In the genomic region with DNA sequence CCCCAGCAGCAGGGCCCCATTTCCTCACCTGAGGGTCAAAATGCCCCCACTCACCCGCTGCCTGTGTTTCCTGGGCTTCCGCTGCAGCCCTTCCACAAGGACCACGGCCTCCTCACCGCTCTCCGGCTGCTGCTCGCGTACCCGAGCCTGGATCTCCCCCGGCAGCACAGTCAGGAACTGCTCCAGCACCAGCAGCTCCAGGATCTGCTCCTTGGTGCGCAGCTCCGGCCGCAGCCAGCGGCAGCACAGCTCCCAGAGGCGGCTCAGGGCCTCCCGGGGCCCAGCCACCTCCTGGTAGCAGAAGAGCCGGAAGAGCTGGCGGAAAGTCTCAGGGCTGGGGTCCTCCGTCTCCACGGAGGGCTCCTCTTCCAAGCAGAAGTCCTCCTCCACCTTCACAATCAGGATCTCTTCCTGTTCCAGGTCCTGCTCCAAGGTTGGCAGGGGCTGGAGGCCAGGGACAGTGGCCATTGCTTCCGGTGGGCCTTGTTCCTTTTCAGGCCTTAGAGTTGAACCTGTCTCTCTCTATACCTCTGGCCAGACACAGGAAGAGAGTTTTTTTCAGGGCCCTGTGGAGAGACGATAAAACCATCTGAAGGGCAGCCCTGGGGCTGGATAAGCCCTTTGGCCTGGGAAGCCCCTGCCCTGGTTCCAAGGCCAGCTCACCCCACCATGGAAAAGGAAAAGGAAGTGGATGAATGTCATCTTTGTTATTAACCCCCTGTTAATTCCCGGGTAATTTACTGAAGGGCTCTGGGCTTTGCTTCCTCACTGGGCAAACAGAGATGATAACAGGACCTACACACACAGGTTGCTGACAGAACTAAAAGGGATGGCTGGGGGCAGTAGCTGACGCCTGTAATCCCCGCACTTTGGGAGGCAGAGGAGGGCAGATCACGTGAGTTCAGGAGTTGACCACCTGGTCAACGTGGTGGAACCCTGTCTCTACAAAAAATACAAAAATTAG, we compare ENCODE assay signal across 8 cellular contexts. TPM values are rescaled to one million over a fixed set of nuclear protein-coding genes. Genes with fewer than 3 reads are reported as not detected.
DNase-seq lines count a peak whose midpoint lies in the region; ATAC-seq and TF ChIP-seq lines count a peak whose summit lies in the region.

No MANE protein-coding gene starts in this region.

- intact Hi-C loops in activated T-helper 2 cell treated with anti-CD3 and anti-CD28 coated beads, Interferon-gamma antibody, Interleukin-2, Interleukin-4, amounts not matched to agents 10 μg/mL and 5 μg/mL and 100 μg/mL, durations not matched to agents 14 hours and 24 hours and 36 hours (cut with micrococcal nuclease) = loop anchor here (5.0 kb wide), 1 partner anchor 192 kb away; the partner anchor contains the start of gene SEC14L5

- no peak for DNase-seq in T-helper 1 cell
- no peak for DNase-seq in activated T-helper 2 cell treated with anti-CD3 and anti-CD28 coated beads, Interferon-gamma antibody, Interleukin-2, Interleukin-4, amounts not matched to agents 10 μg/mL and 5 μg/mL and 100 μg/mL, durations not matched to agents 14 hours and 24 hours and 36 hours (ENCODE audit: low spot score)
- DNase-seq in omental fat pad (ENCODE audit: low spot score) = no peak
- no peak for DNase-seq in NCI-H1930 (lab: John Stamatoyannopoulos, UW)

- H3K27ac Mint-ChIP-seq in T-helper 1 cell treated with Interleukin-12 subunit alpha and Interleukin-12 subunit beta and Interleukin-4 antibody, amounts not matched to agents 30 μg/mL and 1 μg/mL, for 36 hours = peak overlapping the region; percentile 86
- peak overlapping the region; percentile 84 for H3K27ac Mint-ChIP-seq in activated T-helper 2 cell treated with anti-CD3 and anti-CD28 coated beads, Interferon-gamma antibody, Interleukin-2, Interleukin-4, amounts not matched to agents 10 μg/mL and 5 μg/mL and 100 μg/mL, durations not matched to agents 14 hours and 24 hours and 36 hours

- H3K4me3 Mint-ChIP-seq in T-helper 1 cell treated with Interleukin-12 subunit alpha and Interleukin-12 subunit beta and Interleukin-4 antibody, amounts not matched to agents 30 μg/mL and 1 μg/mL, for 36 hours = peak overlapping the region; percentile 84
- H3K4me3 Mint-ChIP-seq in activated T-helper 2 cell treated with anti-CD3 and anti-CD28 coated beads, Interferon-gamma antibody, Interleukin-2, Interleukin-4, amounts not matched to agents 10 μg/mL and 5 μg/mL and 100 μg/mL, durations not matched to agents 14 hours and 24 hours and 36 hours (ENCODE audit: low read depth) = peak overlapping the region; percentile 85

- H3K4me3 ChIP-seq in iPS-18c (ENCODE audit: insufficient read depth, low read depth, low read length) (peak overlapping the region; percentile 87), stomach smooth muscle (ENCODE audit: low read length in 2 of 2) (peak overlapping the region; percentile 74 to 87)

- H3K9me3 ChIP-seq in iPS-18c (ENCODE audit: control insufficient read depth, insufficient read depth, low read length) (no peaks in the 10 kb centered on the region), stomach smooth muscle (ENCODE audit: control insufficient read depth in 2 of 2, low read length in 2 of 2) (no peaks in the 10 kb centered on the region)

- H3K9ac ChIP-seq in stomach smooth muscle (ENCODE audit: low read length in 2 of 2) = peak overlapping the region; percentile 81 to 92

- H3K27ac ChIP-seq in stomach smooth muscle (ENCODE audit: low read length) = no peak overlapping the region

- peaks cover 21% of the 10 kb centered on the region for H3K4me1 Mint-ChIP-seq in T-helper 1 cell treated with Interleukin-12 subunit alpha and Interleukin-12 subunit beta and Interleukin-4 antibody, amounts not matched to agents 30 μg/mL and 1 μg/mL, for 36 hours (ENCODE audit: low read depth)
- peaks cover 13% of the 10 kb centered on the region for H3K4me1 Mint-ChIP-seq in activated T-helper 2 cell treated with anti-CD3 and anti-CD28 coated beads, Interferon-gamma antibody, Interleukin-2, Interleukin-4, amounts not matched to agents 10 μg/mL and 5 μg/mL and 100 μg/mL, durations not matched to agents 14 hours and 24 hours and 36 hours (ENCODE audit: low read depth)

- H3K27me3 Mint-ChIP-seq in T-helper 1 cell treated with Interleukin-12 subunit alpha and Interleukin-12 subunit beta and Interleukin-4 antibody, amounts not matched to agents 30 μg/mL and 1 μg/mL, for 36 hours (ENCODE audit: low read depth) = no peaks in the 10 kb centered on the region
- no peaks in the 10 kb centered on the region for H3K27me3 Mint-ChIP-seq in activated T-helper 2 cell treated with anti-CD3 and anti-CD28 coated beads, Interferon-gamma antibody, Interleukin-2, Interleukin-4, amounts not matched to agents 10 μg/mL and 5 μg/mL and 100 μg/mL, durations not matched to agents 14 hours and 24 hours and 36 hours (ENCODE audit: low read depth)

- no peaks in the 10 kb centered on the region for H3K9me3 Mint-ChIP-seq in T-helper 1 cell treated with Interleukin-12 subunit alpha and Interleukin-12 subunit beta and Interleukin-4 antibody, amounts not matched to agents 30 μg/mL and 1 μg/mL, for 36 hours
- no peaks in the 10 kb centered on the region for H3K9me3 Mint-ChIP-seq in activated T-helper 2 cell treated with anti-CD3 and anti-CD28 coated beads, Interferon-gamma antibody, Interleukin-2, Interleukin-4, amounts not matched to agents 10 μg/mL and 5 μg/mL and 100 μg/mL, durations not matched to agents 14 hours and 24 hours and 36 hours

- H3K27me3 ChIP-seq in stomach smooth muscle (ENCODE audit: control insufficient read depth in 1 of 2, insufficient read depth in 2 of 2, low read length in 2 of 2) = no peaks in the 10 kb centered on the region

- TF ChIP-seq CTCF in omental fat pad (IDR thresholded peaks at IDR 0.05) = no peak

- H3K36me3 ChIP-seq in stomach smooth muscle (ENCODE audit: control insufficient read depth in 2 of 2, insufficient read depth in 2 of 2, low read length in 2 of 2) = peaks cover 7 to 20% of the 10 kb centered on the region in 2 donors

- H3K36me3 Mint-ChIP-seq in T-helper 1 cell treated with Interleukin-12 subunit alpha and Interleukin-12 subunit beta and Interleukin-4 antibody, amounts not matched to agents 30 μg/mL and 1 μg/mL, for 36 hours (ENCODE audit: low read depth) = peaks cover 11% of the 10 kb centered on the region
- peaks cover 25% of the 10 kb centered on the region for H3K36me3 Mint-ChIP-seq in activated T-helper 2 cell treated with anti-CD3 and anti-CD28 coated beads, Interferon-gamma antibody, Interleukin-2, Interleukin-4, amounts not matched to agents 10 μg/mL and 5 μg/mL and 100 μg/mL, durations not matched to agents 14 hours and 24 hours and 36 hours (ENCODE audit: low read depth)

- H3K4me1 ChIP-seq in stomach smooth muscle (ENCODE audit: control insufficient read depth, insufficient read depth, low read length) = peaks cover 32% of the 10 kb centered on the region

- no peak for ATAC-seq in activated CD4-positive, CD25-positive, alpha-beta regulatory T cell treated with anti-CD3 and anti-CD28 coated beads, Interleukin-2, amount 50 U/mL, for 24 hours
- no peak for ATAC-seq in omental fat pad (ENCODE audit: low FRiP score)

RNA-seq across cellular contexts. Expression of gene ZNF500, which starts 1.2 kb away (rescaled TPM):
- 16.6 and 18.1 TPM in 2 replicates for total RNA-seq in activated T-helper 2 cell treated with anti-CD3 and anti-CD28 coated beads, Interferon-gamma antibody, Interleukin-2, Interleukin-4, amounts not matched to agents 10 μg/mL and 5 μg/mL and 100 μg/mL, durations not matched to agents 14 hours and 24 hours and 36 hours
- 10 to 100 TPM in 2 of 4 donors, 1 to 10 TPM in 2; 8.9 to 18.6 (median 10.9) TPM for total RNA-seq in omental fat pad

RNA-seq across cellular contexts. Expression of gene SEPTIN12, which starts 22.4 kb away (rescaled TPM):
- not detected in 2 replicates for total RNA-seq in activated T-helper 2 cell treated with anti-CD3 and anti-CD28 coated beads, Interferon-gamma antibody, Interleukin-2, Interleukin-4, amounts not matched to agents 10 μg/mL and 5 μg/mL and 100 μg/mL, durations not matched to agents 14 hours and 24 hours and 36 hours
- total RNA-seq in omental fat pad = not detected

RNA-seq across cellular contexts. Expression of gene SMIM22, which starts 29.4 kb away (rescaled TPM):
- not detected in 2 replicates for total RNA-seq in activated T-helper 2 cell treated with anti-CD3 and anti-CD28 coated beads, Interferon-gamma antibody, Interleukin-2, Interleukin-4, amounts not matched to agents 10 μg/mL and 5 μg/mL and 100 μg/mL, durations not matched to agents 14 hours and 24 hours and 36 hours
- not detected for total RNA-seq in omental fat pad

RNA-seq across cellular contexts. Expression of gene DNAAF8, which starts 31.5 kb away (rescaled TPM):
- 0.11 TPM in 1 of 2 replicates, not detected in the other for total RNA-seq in activated T-helper 2 cell treated with anti-CD3 and anti-CD28 coated beads, Interferon-gamma antibody, Interleukin-2, Interleukin-4, amounts not matched to agents 10 μg/mL and 5 μg/mL and 100 μg/mL, durations not matched to agents 14 hours and 24 hours and 36 hours
- total RNA-seq in omental fat pad = 1 to 10 TPM in 2 of 4 donors, under 1 TPM in 2; 0.31 to 1.1 (median 0.87) TPM

RNA-seq across cellular contexts. Expression of gene ANKS3, which starts 31.7 kb away (rescaled TPM):
- total RNA-seq in activated T-helper 2 cell treated with anti-CD3 and anti-CD28 coated beads, Interferon-gamma antibody, Interleukin-2, Interleukin-4, amounts not matched to agents 10 μg/mL and 5 μg/mL and 100 μg/mL, durations not matched to agents 14 hours and 24 hours and 36 hours = 18.6 and 20.6 TPM in 2 replicates
- 10 to 100 TPM; 12.6 to 24.1 (median 17.2) TPM for total RNA-seq in omental fat pad
